Comparison of ENCODE assay signal across 25 cellular contexts in genomic region chr4:137993232-137993631, GRCh38.
"Had no signal": no experiment of that assay in that cellular context is flagged by ENCODE, and none has a peak within 500 bp of the region (broad histone marks: within the 10 kb centered on the region; RNA-seq: fewer than 3 reads in every experiment).

No MANE protein-coding gene starts in this region.

- H3K9me3 ChIP-seq: gastrocnemius medialis, left ventricle myocardium inferior, neutrophil, pancreas, thyroid gland had no signal

- DNase-seq: activated CD4-positive, alpha-beta T cell treated with anti-CD3 and anti-CD28 coated beads for 4 hours; activated CD4-positive, alpha-beta T cell treated with anti-CD3 and anti-CD28 coated beads, Interleukin-2, amount 50 U/mL, for 48 hours; activated CD4-positive, CD25-positive, alpha-beta regulatory T cell; activated CD8-positive, alpha-beta memory T cell treated with anti-CD3 and anti-CD28 coated beads, Interleukin-2, amount 50 U/mL, for 48 hours; activated effector memory CD4-positive, alpha-beta T cell treated with Interleukin-2 at 50 U/mL for 16 hours; activated naive CD4-positive, alpha-beta T cell treated with anti-CD3 and anti-CD28 coated beads for 36 hours; activated naive CD8-positive, alpha-beta T cell treated with anti-CD3 and anti-CD28 coated beads, Interleukin-2, amount 10 ng/mL, durations not matched to agents 7 days and 5 days; activated T-cell treated with anti-CD3 and anti-CD28 coated beads, Interleukin-2, amount 50 U/mL, for 4 hours; amniotic stem cell; effector CD4-positive, alpha-beta T cell; gastrocnemius medialis; hypothalamus; left ventricle myocardium inferior; pancreas; right cardiac atrium; stimulated activated CD4-positive, alpha-beta T cell treated with anti-CD3 and anti-CD28 coated beads, Interleukin-12 subunit alpha, Interleukin-12 subunit beta, amount 100 ng/mL, for 4 hours; stimulated activated CD4-positive, alpha-beta T cell treated with anti-CD3 and anti-CD28 coated beads, Interleukin-4, amount 100 ng/mL, for 4 hours; stimulated activated naive CD8-positive, alpha-beta T cell treated with anti-CD3 and anti-CD28 coated beads, Interleukin-15, Interleukin-2, amounts not matched to agents 100 U/mL and 50 U/mL, for 24 hours; substantia nigra; T-helper 9 cell; thyroid gland had no signal

- H3K36me3 Mint-ChIP-seq: activated naive CD8-positive, alpha-beta T cell treated with anti-CD3 and anti-CD28 coated beads, Interleukin-2, amount 10 ng/mL, durations not matched to agents 7 days and 5 days had no signal

- H3K27ac ChIP-seq: cardiac muscle cell, gastrocnemius medialis, left ventricle myocardium inferior, neutrophil, pancreas, thyroid gland had no signal

- H3K4me1 Mint-ChIP-seq: activated naive CD8-positive, alpha-beta T cell treated with anti-CD3 and anti-CD28 coated beads, Interleukin-2, amount 10 ng/mL, durations not matched to agents 7 days and 5 days; nephron had no signal

- ATAC-seq: activated T-cell treated with anti-CD3 and anti-CD28 coated beads, Interleukin-2, amount 50 U/mL, for 4 hours; gastrocnemius medialis; pancreas; right cardiac atrium; stimulated activated naive CD8-positive, alpha-beta T cell treated with anti-CD3 and anti-CD28 coated beads, Interleukin-15, Interleukin-2, amounts not matched to agents 100 U/mL and 50 U/mL, for 24 hours had no signal

- H3K4me1 ChIP-seq: gastrocnemius medialis, left ventricle myocardium inferior, pancreas, thyroid gland had no signal

- H3K4me3 Mint-ChIP-seq: activated naive CD4-positive, alpha-beta T cell treated with anti-CD3 and anti-CD28 coated beads for 36 hours; activated naive CD8-positive, alpha-beta T cell treated with anti-CD3 and anti-CD28 coated beads, Interleukin-2, amount 10 ng/mL, durations not matched to agents 7 days and 5 days; activated T-cell treated with anti-CD3 and anti-CD28 coated beads, Interleukin-2, amount 50 U/mL, for 4 hours; dendritic cell treated with granulocyte-macrophage colony-stimulating factor and Interleukin-4, amounts not matched to agents 40 ng/mL and 50 ng/mL, for 4 days; nephron had no signal

- H3K9me3 Mint-ChIP-seq: activated naive CD8-positive, alpha-beta T cell treated with anti-CD3 and anti-CD28 coated beads, Interleukin-2, amount 10 ng/mL, durations not matched to agents 7 days and 5 days; dendritic cell treated with granulocyte-macrophage colony-stimulating factor and Interleukin-4, amounts not matched to agents 40 ng/mL and 50 ng/mL, for 4 days; nephron had no signal

- H3K27me3 ChIP-seq: cardiac muscle cell, gastrocnemius medialis, neutrophil, pancreas, thyroid gland had no signal

- H3K27ac Mint-ChIP-seq: activated naive CD4-positive, alpha-beta T cell treated with anti-CD3 and anti-CD28 coated beads for 36 hours; activated naive CD8-positive, alpha-beta T cell treated with anti-CD3 and anti-CD28 coated beads, Interleukin-2, amount 10 ng/mL, durations not matched to agents 7 days and 5 days; dendritic cell treated with granulocyte-macrophage colony-stimulating factor and Interleukin-4, amounts not matched to agents 40 ng/mL and 50 ng/mL, for 4 days; nephron had no signal

- H3K4me3 ChIP-seq: cardiac muscle cell, gastrocnemius medialis, left ventricle myocardium inferior, pancreas, thyroid gland had no signal

- H3K27me3 Mint-ChIP-seq: activated naive CD8-positive, alpha-beta T cell treated with anti-CD3 and anti-CD28 coated beads, Interleukin-2, amount 10 ng/mL, durations not matched to agents 7 days and 5 days had no signal

- H3K36me3 ChIP-seq: cardiac muscle cell, gastrocnemius medialis, left ventricle myocardium inferior, neutrophil, pancreas, thyroid gland had no signal
